In genomic region chr6:149646599-149646998, GRCh38 we compare ENCODE assay signal across 1 cellular context.
TF ChIP-seq lines count a peak whose summit lies in the region.

No MANE protein-coding gene starts in this region.

TF ChIP-seq in K562, 482 proteins besides CTCF, POLR2A, EP300 and RAD21 (continued from another document):
- TF ChIP-seq MGA (IDR thresholded peaks at IDR 0.05) (0 out of 2 replicates have a peak, but pooled peaks have one; percentile 23), ZNF316 (IDR thresholded peaks at IDR 0.05) (no peak), ZNF318 (IDR thresholded peaks at IDR 0.05; ENCODE audit: borderline replicate concordance in 1 of 2, low read depth in 1 of 2) (no peak), HDAC3 (IDR thresholded peaks at IDR 0.05; ENCODE audit: borderline replicate concordance, partially characterized antibody) (peak; percentile 37), ZNF143 (CRISPR knock-in tag; IDR thresholded peaks at IDR 0.05) (no peak), TAL1 (IDR thresholded peaks at IDR 0.05) (peak; percentile 79), PHTF2 (CRISPR knock-in tag; IDR thresholded peaks at IDR 0.05) (no peak), TCF3 (CRISPR knock-in tag; IDR thresholded peaks at IDR 0.05) (peak; percentile 73), ZNF592 (IDR thresholded peaks at IDR 0.05) (0 out of 2 replicates have a peak, but pooled peaks have one; percentile 2), RCOR1 (IDR thresholded peaks at IDR 0.05; ENCODE audit: borderline replicate concordance in 1 of 2, low read depth in 2 of 2, low read length in 2 of 2) (peak in 1 of 2 experiments; percentile 70; a peak in 2 of 4 replicates), ARID3A (IDR thresholded peaks at IDR 0.05; ENCODE audit: borderline replicate concordance, low read depth, low read length) (0 out of 2 replicates have a peak, but pooled peaks have one; percentile 65), SMC3 (conservative IDR thresholded peaks at IDR 0.05; ENCODE audit: insufficient read depth, low read depth, low read length) (no peak), SMARCC2 (IDR thresholded peaks at IDR 0.05; ENCODE audit: low read depth) (peak; percentile 41; the same call in 1 of the 2 replicates), HOXB6 (CRISPR knock-in tag; IDR thresholded peaks at IDR 0.05; ENCODE audit: borderline replicate concordance) (no peak), CBFA2T2 (conservative IDR thresholded peaks at IDR 0.05) (peak; percentile 72), CBFA2T3 (IDR thresholded peaks at IDR 0.05) (peak; percentile 85), NCOR1 (IDR thresholded peaks at IDR 0.05) (peak; percentile 52; the same call in 1 of the 2 replicates), DACH1 (IDR thresholded peaks at IDR 0.05; ENCODE audit: partially characterized antibody) (peak; percentile 30), SP1 (CRISPR knock-in tag; IDR thresholded peaks at IDR 0.05) (0 out of 2 replicates have a peak, but pooled peaks have one; percentile 18), STAT5A (IDR thresholded peaks at IDR 0.05; ENCODE audit: borderline replicate concordance, low read length) (peak; percentile 35; the same call in 1 of the 2 replicates), XRCC3 (IDR thresholded peaks at IDR 0.05) (no peak), CHD4 (IDR thresholded peaks at IDR 0.05; ENCODE audit: insufficient read depth, insufficient replicate concordance, low read depth, low read length, poor library complexity, severe bottlenecking) (no peak), ARID1B (IDR thresholded peaks at IDR 0.05) (peak; percentile 86), SPI1 (IDR thresholded peaks at IDR 0.05; ENCODE audit: borderline replicate concordance, low read depth, low read length) (no peak), CCNT2 (IDR thresholded peaks at IDR 0.05; ENCODE audit: borderline replicate concordance, extremely low read depth, insufficient read length, low read depth, low read length) (peak; percentile 19), NFIC (IDR thresholded peaks at IDR 0.05) (peak; percentile 44)
